ENCODE assay signal across 12 cellular contexts in the genomic region with DNA sequence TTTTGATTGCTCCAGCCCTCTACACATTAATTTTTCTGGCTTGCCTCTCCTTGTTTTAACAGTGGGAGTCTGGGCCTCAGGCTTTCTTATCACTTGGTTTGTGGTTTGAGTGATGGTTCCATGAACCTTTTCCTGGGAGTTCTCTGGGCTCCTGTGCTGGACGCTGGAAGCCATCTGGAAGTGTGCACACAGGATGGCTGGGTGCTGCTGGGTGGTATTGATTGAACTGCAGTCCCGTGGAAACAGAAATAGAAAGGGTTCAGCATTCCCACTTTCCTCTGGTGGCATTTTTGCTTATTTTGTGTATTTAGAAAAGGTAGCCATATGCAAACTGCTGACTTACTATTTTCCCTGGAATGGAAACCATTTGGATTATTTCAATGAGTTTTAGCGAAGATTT. TPM values are rescaled to one million over a fixed set of nuclear protein-coding genes. Genes with fewer than 3 reads are reported as not detected.
A peak's percentile ranks its signal among the peaks of the same experiment; 100 is the strongest.
DNase-seq lines count a peak whose midpoint lies in the region; ATAC-seq and TF ChIP-seq lines count a peak whose summit lies in the region.
"Had no signal": no experiment of that assay in that cellular context is flagged by ENCODE, and none has a peak within 500 bp of the region (broad histone marks: within the 10 kb centered on the region; RNA-seq: fewer than 3 reads in every experiment).

No MANE protein-coding gene starts in this region.

- peak; percentile 25 to 58 for DNase-seq in cardiac muscle cell (ENCODE audit: low read depth in 1 of 2, low spot score in 1 of 2)
- no peak for DNase-seq in left ventricle myocardium superior
- no peak for DNase-seq in epithelial cell of proximal tubule (ENCODE audit: low read depth)
- DNase-seq in COLO668 (lab: John Stamatoyannopoulos, UW; ENCODE audit: unreplicated experiment): no peak
- no peak for DNase-seq in activated CD8-positive, alpha-beta memory T cell treated with anti-CD3 and anti-CD28 coated beads for 24 hours
- no peak for DNase-seq in HAP-1 (ENCODE audit: low spot score in 2 of 2)
- DNase-seq in effector CD4-positive, alpha-beta T cell: no peak
- DNase-seq: activated CD4-positive, alpha-beta T cell treated with anti-CD3 and anti-CD28 coated beads for 1 hour; effector CD8-positive, alpha-beta T cell; KG1 had no signal

- H3K4me3 ChIP-seq in cardiac muscle cell (no peak overlapping the region), epithelial cell of proximal tubule (ENCODE audit: low read depth, low read length) (peak overlapping the region; percentile 60), HAP-1 (no peak overlapping the region)

- in situ Hi-C loops in HAP-1 (cut with MboI; ENCODE audit: low sequenced_read_pairs): no loop called here

- intact Hi-C loops in left ventricle myocardium superior (cut with micrococcal nuclease): no loop called here

- TF ChIP-seq CTCF in cardiac muscle cell (IDR thresholded peaks at IDR 0.05; ENCODE audit: low read depth, low read length) (no peak), epithelial cell of proximal tubule (conservative IDR thresholded peaks at IDR 0.05; ENCODE audit: low read depth, low read length) (no peak), nephron (IDR thresholded peaks at IDR 0.05; ENCODE audit: unreplicated experiment in 3 of 3) (no peak)

- no peaks in the 10 kb centered on the region for H3K36me3 ChIP-seq in cardiac muscle cell
- no peaks in the 10 kb centered on the region for H3K36me3 ChIP-seq in HAP-1 (replicated peaks)

- H3K4me3 Mint-ChIP-seq in nephron: peak overlapping the region in 1 of 3 experiments; percentile 2
- H3K4me3 Mint-ChIP-seq: neural crest cell had no signal

- H3K9me3 ChIP-seq in cardiac muscle cell (ENCODE audit: low read depth) (no peaks in the 10 kb centered on the region), HAP-1 (no peaks in the 10 kb centered on the region)

- ATAC-seq in left ventricle myocardium superior: no peak

- H3K9me3 Mint-ChIP-seq in nephron: no peaks in the 10 kb centered on the region
- H3K9me3 Mint-ChIP-seq: neural crest cell had no signal

- peak overlapping the region; percentile 87 for H3K27ac ChIP-seq in cardiac muscle cell

- peak overlapping the region; percentile 81 to 84 (median 82) for H3K27ac Mint-ChIP-seq in nephron

- H3K36me3 Mint-ChIP-seq in nephron (ENCODE audit: low read depth): no peaks in the 10 kb centered on the region

- no peaks in the 10 kb centered on the region for H3K27me3 Mint-ChIP-seq in nephron (ENCODE audit: low read depth)

- H3K27me3 ChIP-seq in cardiac muscle cell (no peaks in the 10 kb centered on the region), HAP-1 (ENCODE audit: low read depth) (no peaks in the 10 kb centered on the region)

- H3K4me1 Mint-ChIP-seq in nephron: peaks cover 40% of the 10 kb centered on the region
- H3K4me1 Mint-ChIP-seq: neural crest cell had no signal

- peaks cover 43% of the 10 kb centered on the region for H3K4me1 ChIP-seq in cardiac muscle cell (ENCODE audit: low read depth)
- H3K4me1 ChIP-seq in HAP-1: peaks cover 32% of the 10 kb centered on the region

RNA-seq across cellular contexts. Expression of gene MITF, which starts 25.6 kb away (rescaled TPM):
- 57.3 and 99.9 TPM in 2 replicates for total RNA-seq in cardiac muscle cell
- 73.2 and 102 TPM in 2 replicates for polyA plus RNA-seq in cardiac muscle cell
- total RNA-seq in left ventricle myocardium superior: 69.4 TPM
- total RNA-seq in epithelial cell of proximal tubule: 40.0 and 59.7 TPM in 2 replicates

Comparison
In these comparisons a context has a peak if more than half of its experiments do, and no peak if none do; other contexts are left out.
1. DNase-seq: peak in cardiac muscle cell (2 of 2); none in left ventricle myocardium superior (single experiment), epithelial cell of proximal tubule (single experiment), COLO668 (single experiment), activated CD8-positive, alpha-beta memory T cell treated with anti-CD3 and anti-CD28 coated beads for 24 hours (single experiment), HAP-1 (0 of 2) and effector CD4-positive, alpha-beta T cell (single experiment).